ENCODE assay signal across 1 cellular context in the genomic region with DNA sequence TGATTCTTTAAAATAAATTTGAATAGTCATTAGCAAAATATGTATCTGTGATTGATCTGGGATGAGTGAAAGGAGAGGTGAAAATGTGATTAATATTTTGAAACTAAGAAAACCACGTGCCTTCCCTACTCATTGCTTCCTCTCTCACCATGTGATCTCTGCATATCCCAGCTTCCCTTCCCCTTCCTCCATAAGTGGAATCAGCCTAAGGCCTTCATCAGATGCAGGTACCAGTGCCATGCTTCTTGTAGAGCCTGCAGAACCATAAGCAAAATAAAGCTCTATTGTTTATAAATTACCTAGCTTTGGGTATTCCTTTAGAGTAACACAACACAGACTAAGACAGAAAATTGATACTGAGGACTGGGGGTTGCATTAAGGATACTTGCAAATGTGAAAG.
TF ChIP-seq lines count a peak whose summit lies in the region.

No MANE protein-coding gene starts in this region.

TF ChIP-seq in HEK293T, 16 proteins besides CTCF, POLR2A, EP300 and RAD21:
- TF ChIP-seq, protein P1, sequence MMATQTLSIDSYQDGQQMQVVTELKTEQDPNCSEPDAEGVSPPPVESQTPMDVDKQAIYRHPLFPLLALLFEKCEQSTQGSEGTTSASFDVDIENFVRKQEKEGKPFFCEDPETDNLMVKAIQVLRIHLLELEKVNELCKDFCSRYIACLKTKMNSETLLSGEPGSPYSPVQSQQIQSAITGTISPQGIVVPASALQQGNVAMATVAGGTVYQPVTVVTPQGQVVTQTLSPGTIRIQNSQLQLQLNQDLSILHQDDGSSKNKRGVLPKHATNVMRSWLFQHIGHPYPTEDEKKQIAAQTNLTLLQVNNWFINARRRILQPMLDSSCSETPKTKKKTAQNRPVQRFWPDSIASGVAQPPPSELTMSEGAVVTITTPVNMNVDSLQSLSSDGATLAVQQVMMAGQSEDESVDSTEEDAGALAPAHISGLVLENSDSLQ (IDR thresholded peaks at IDR 0.05) = no peak
- TF ChIP-seq TARDBP (IDR thresholded peaks at IDR 0.05) (no peak), L3MBTL2 (conservative IDR thresholded peaks at IDR 0.05) (no peak), SP1 (IDR thresholded peaks at IDR 0.05) (no peak), ZNF384 (IDR thresholded peaks at IDR 0.05) (no peak), ARNT (IDR thresholded peaks at IDR 0.05) (no peak), NFRKB (IDR thresholded peaks at IDR 0.05) (no peak), HDGF (IDR thresholded peaks at IDR 0.05; ENCODE audit: borderline replicate concordance) (no peak), CTBP1 (IDR thresholded peaks at IDR 0.05; ENCODE audit: borderline replicate concordance) (no peak), BHLHE40 (IDR thresholded peaks at IDR 0.05; ENCODE audit: borderline replicate concordance) (no peak), ELF4 (IDR thresholded peaks at IDR 0.05) (no peak), SUZ12 (IDR thresholded peaks at IDR 0.05) (no peak), FOXM1 (IDR thresholded peaks at IDR 0.05; ENCODE audit: borderline replicate concordance) (no peak), LEF1 (IDR thresholded peaks at IDR 0.05; ENCODE audit: borderline replicate concordance) (no peak), FOXA1 (IDR thresholded peaks at IDR 0.05) (no peak), FOXK2 (IDR thresholded peaks at IDR 0.05) (no peak)
